Comparison of ENCODE assay signal across 8 cellular contexts in genomic region chr2:41698787-41699422, GRCh38.
A peak's percentile ranks its signal among the peaks of the same experiment; 100 is the strongest.
DNase-seq lines count a peak whose midpoint lies in the region; ATAC-seq, FAIRE-seq and TF ChIP-seq lines count a peak whose summit lies in the region.

No MANE protein-coding gene starts in this region.

- TF ChIP-seq CTCF in DOHH2 (IDR thresholded peaks at IDR 0.05; ENCODE audit: low read depth, low read length, poor library complexity, severe bottlenecking) (peak; percentile 80), kidney epithelial cell (IDR thresholded peaks at IDR 0.05; ENCODE audit: insufficient read depth, low read length, poor library complexity, severe bottlenecking) (peak; percentile 91), tibial artery (IDR thresholded peaks at IDR 0.05) (peak; percentile 82 to 94), lower leg skin (IDR thresholded peaks at IDR 0.05) (peak in 1 of 3 donors; percentile 35)

- no peak for ATAC-seq in GM19328 (IDR thresholded peaks at IDR 0.05; ENCODE audit: unreplicated experiment)
- no peak for ATAC-seq in HG02623 (IDR thresholded peaks at IDR 0.05; ENCODE audit: unreplicated experiment)

- H3K36me3 ChIP-seq in DOHH2 (ENCODE audit: control insufficient read depth, low read length), result no peaks in the 10 kb centered on the region
- H3K36me3 ChIP-seq in kidney epithelial cell (ENCODE audit: control insufficient read depth, insufficient read depth, low read length), result no peaks in the 10 kb centered on the region
- H3K36me3 ChIP-seq in tibial artery, result no peaks in the 10 kb centered on the region

- H3K4me1 ChIP-seq in DOHH2 (ENCODE audit: control insufficient read depth, low read length) (no peaks in the 10 kb centered on the region), tibial artery (peaks cover 0 to 15% (median 4%) of the 10 kb centered on the region in 4 donors)

- no peak overlapping the region for H3K27ac ChIP-seq in DOHH2 (ENCODE audit: low read depth, low read length)
- H3K27ac ChIP-seq in tibial artery, result no peak overlapping the region

- no peaks in the 10 kb centered on the region for H4K20me1 ChIP-seq in DOHH2 (ENCODE audit: control insufficient read depth, insufficient read depth, low read depth, low read length)

- H3K27me3 ChIP-seq in DOHH2 (ENCODE audit: control insufficient read depth, low read length) (no peaks in the 10 kb centered on the region), kidney epithelial cell (ENCODE audit: control insufficient read depth, insufficient read depth, low read length) (no peaks in the 10 kb centered on the region), tibial artery (no peaks in the 10 kb centered on the region)

- intact Hi-C loops in tibial artery (cut with DNase I; ENCODE audit: low total_unique reads), result loop anchor here (5.0 kb wide), 1 partner anchor 287 kb away; no protein-coding TSS in a partner anchor
- intact Hi-C loops in lower leg skin (cut with DNase I; ENCODE audit: low total_unique reads), result no loop called here

- no peaks in the 10 kb centered on the region for H3F3A ChIP-seq in DOHH2 (ENCODE audit: control insufficient read depth, insufficient read depth)

- no peak for TF ChIP-seq POLR2A in lower leg skin (IDR thresholded peaks at IDR 0.05)

- DNase-seq in HTR-8/SVneo (ENCODE audit: insufficient read length, low spot score) (peak; percentile 32), astrocyte of the hippocampus (ENCODE audit: low read depth, low spot score) (peak; percentile 49), kidney epithelial cell (ENCODE audit: low read depth) (no peak), tibial artery (peak in 1 of 2 donors; percentile 68), lower leg skin (ENCODE audit: low spot score in 2 of 2) (no peak)

- 26 to 30% methylated on average over 16 of the region's 16 CpGs for WGBS in lower leg skin, 2 donors

- no peaks in the 10 kb centered on the region for H3K9me3 ChIP-seq in DOHH2 (ENCODE audit: control insufficient read depth, insufficient read depth, low read length)
- no peaks in the 10 kb centered on the region for H3K9me3 ChIP-seq in tibial artery

- H3K9me2 ChIP-seq in DOHH2 (replicated peaks; ENCODE audit: control insufficient read depth, low read length), result no peaks in the 10 kb centered on the region

- H3K4me3 ChIP-seq in DOHH2 (ENCODE audit: low read length) (no peak overlapping the region), kidney epithelial cell (ENCODE audit: low read depth, low read length) (no peak overlapping the region), tibial artery (peak overlapping the region; percentile 26 to 42), lower leg skin (ENCODE audit: low read depth, poor library complexity, severe bottlenecking) (no peak overlapping the region)

- FAIRE-seq in HTR-8/SVneo (lab: Jason Lieb, UNC), result no peak

- H3K4me2 ChIP-seq in DOHH2 (ENCODE audit: low read length), result no peak overlapping the region

- no peaks in the 10 kb centered on the region for H3K79me2 ChIP-seq in DOHH2 (ENCODE audit: control insufficient read depth, low read length)

Comparison
In these comparisons a context has a peak if more than half of its experiments do, and no peak if none do; other contexts are left out.
1. H3K4me3 ChIP-seq: peak in tibial artery (2 of 2); none in DOHH2 (single experiment), kidney epithelial cell (single experiment) and lower leg skin (single experiment).
2. DNase-seq: peak in HTR-8/SVneo (single experiment) and astrocyte of the hippocampus (single experiment); none in kidney epithelial cell (single experiment) and lower leg skin (0 of 2).